ENCODE assay signal across 8 cellular contexts in genomic region chrX:119605739-119606507, GRCh38. TPM values are rescaled to one million over a fixed set of nuclear protein-coding genes. Genes with fewer than 3 reads are reported as not detected.
DNase-seq lines count a peak whose midpoint lies in the region; ATAC-seq, FAIRE-seq and TF ChIP-seq lines count a peak whose summit lies in the region.

NKRF (minus strand) TSS chrX:119606424.

- dilution Hi-C loops in keratinocyte (cut with MboI; ENCODE audit: extremely low pct_ligation_motif_present, low sequenced_read_pairs): no loop called here

- POLR2A ChIA-PET in WTC11 (lab: Charles Lee): interaction anchor here (0.5 to 0.9 kb wide), 3 partner anchors 137 to 629 kb away, joined by 3 to 8 read pairs (median 4); partner anchors contain the start of gene RPL39

- H3K36me3 Mint-ChIP-seq in WTC11: no peaks in the 10 kb centered on the region

- ATAC-seq in HG02970 (IDR thresholded peaks at IDR 0.05; ENCODE audit: low FRiP score, unreplicated experiment): peak; percentile 66
- ATAC-seq in WTC11: peak; percentile 77

- H3K9me1 ChIP-seq in keratinocyte (ENCODE audit: control insufficient read depth, extremely low read depth, insufficient read depth, low read length): no peaks in the 10 kb centered on the region

- H3K4me3 ChIP-seq in bronchial epithelial cell (ENCODE audit: low read depth, low read length) (peak within 1 kb of the TSS; percentile 89), keratinocyte (ENCODE audit: control insufficient read depth in 2 of 3, extremely low read depth in 1 of 3, insufficient read depth in 2 of 3, low read depth in 1 of 3, low read length in 3 of 3) (peak within 1 kb of the TSS; percentile 72 to 89 (median 78))

- peak within 1 kb of the TSS; percentile 86 for H3K27ac Mint-ChIP-seq in WTC11

- peak within 1 kb of the TSS; percentile 81 for H2AFZ ChIP-seq in keratinocyte (ENCODE audit: control insufficient read depth, low read length)

- H3K36me3 ChIP-seq in bronchial epithelial cell (ENCODE audit: control insufficient read depth, insufficient read depth, low read length) (no peaks in the 10 kb centered on the region), keratinocyte (ENCODE audit: control insufficient read depth in 2 of 2, extremely low read depth in 1 of 2, insufficient read depth in 2 of 2, low read length in 2 of 2) (peaks cover 0 to 3% of the 10 kb centered on the region in 2 experiments)

- peaks cover 39% of the 10 kb centered on the region for H3K79me2 ChIP-seq in keratinocyte (ENCODE audit: control insufficient read depth, insufficient read depth, low read length)

- H3K4me3 Mint-ChIP-seq in WTC11: peak within 1 kb of the TSS; percentile 81

- CTCF ChIA-PET in WTC11 (lab: Charles Lee): interaction anchor here (0.7 to 2.3 kb wide), 6 partner anchors 32 to 151 kb away, joined by 3 to 15 read pairs (median 6); partner anchors contain the start of gene UBE2A

- peak within 1 kb of the TSS; percentile 78 for H3K27ac ChIP-seq in keratinocyte (ENCODE audit: control insufficient read depth, insufficient read depth, low read length)

- H3K4me1 Mint-ChIP-seq in WTC11: peaks cover 20% of the 10 kb centered on the region

- H3K4me2 ChIP-seq in keratinocyte (ENCODE audit: control insufficient read depth, extremely low read depth, insufficient read depth, low read depth, low read length): peak within 1 kb of the TSS; percentile 87

- H4K20me1 ChIP-seq in keratinocyte (ENCODE audit: control insufficient read depth, extremely low read depth, insufficient read depth, low read length): no peaks in the 10 kb centered on the region

- peak within 1 kb of the TSS; percentile 87 for H3K9ac ChIP-seq in keratinocyte (ENCODE audit: control insufficient read depth, extremely low read depth, insufficient read depth, low read length)

- peaks cover 35% of the 10 kb centered on the region for H3K27me3 Mint-ChIP-seq in WTC11 (ENCODE audit: low read depth)

- H3K9me3 ChIP-seq in keratinocyte (ENCODE audit: control insufficient read depth, low read depth, low read length): no peaks in the 10 kb centered on the region

- FAIRE-seq in bronchial epithelial cell (lab: Jason Lieb, UNC) (no peak), keratinocyte (lab: Jason Lieb, UNC) (no peak)

- DNase-seq in NCI-H187 (lab: John Stamatoyannopoulos, UW) (peak; percentile 91 to 93), NCI-H187 treated with DMSO at 0.1 percent for 48 hours (lab: John Stamatoyannopoulos, UW) (no peak), NCI-H2029 treated with DMSO at 0.1 percent for 48 hours (lab: John Stamatoyannopoulos, UW) (peak; percentile 70), WTC11 (ENCODE audit: low spot score) (peak; percentile 85), bronchial epithelial cell (ENCODE audit: low read depth) (peak; percentile 2), keratinocyte (ENCODE audit: low read depth, low spot score) (no peak)
- DNase-seq in stimulated activated CD4-positive, alpha-beta T cell treated with anti-CD3 and anti-CD28 coated beads, Interleukin-15, amount 100 ng/mL, for 1 hour (ENCODE audit: low read depth in 1 of 2, low spot score in 1 of 2): peak; percentile 71 to 77

- TF ChIP-seq CTCF in WTC11 (IDR thresholded peaks at IDR 0.05): no peak
- no peak for TF ChIP-seq CTCF in bronchial epithelial cell (IDR thresholded peaks at IDR 0.05; ENCODE audit: insufficient read depth, low read length, severe bottlenecking)
- TF ChIP-seq CTCF in keratinocyte (optimal IDR thresholded peaks at IDR 0.05 in 1 of 3, IDR thresholded peaks at IDR 0.05 in 1 of 3, conservative IDR thresholded peaks at IDR 0.05 in 1 of 3; ENCODE audit: extremely low read depth in 1 of 3, insufficient read depth in 2 of 3, low read length in 3 of 3): peak in 1 of 3 experiments; percentile 6

- peaks cover 17% of the 10 kb centered on the region for H3K4me1 ChIP-seq in keratinocyte (ENCODE audit: control insufficient read depth, extremely low read depth, insufficient read depth, low read length)

- H3K27me3 ChIP-seq in bronchial epithelial cell (ENCODE audit: control insufficient read depth, insufficient read depth, low read length) (no peaks in the 10 kb centered on the region), keratinocyte (ENCODE audit: control insufficient read depth, extremely low read depth, insufficient read depth, low read length) (no peaks in the 10 kb centered on the region)

- no peaks in the 10 kb centered on the region for H3K9me3 Mint-ChIP-seq in WTC11

TF ChIP-seq in WTC11, 78 proteins besides CTCF, POLR2A, EP300 and RAD21:
- TF ChIP-seq SMAD3 (CRISPR knock-in tag; IDR thresholded peaks at IDR 0.05; ENCODE audit: borderline replicate concordance) (0 out of 2 replicates have a peak, but pooled peaks have one; percentile 27), MYBL2 (CRISPR knock-in tag; IDR thresholded peaks at IDR 0.05) (0 out of 2 replicates have a peak, but pooled peaks have one; percentile 25), JUN (CRISPR knock-in tag; IDR thresholded peaks at IDR 0.05) (0 out of 2 replicates have a peak, but pooled peaks have one; percentile 32), OVOL2 (CRISPR knock-in tag; IDR thresholded peaks at IDR 0.05; ENCODE audit: borderline replicate concordance) (no peak)
- TF ChIP-seq, protein P1, sequence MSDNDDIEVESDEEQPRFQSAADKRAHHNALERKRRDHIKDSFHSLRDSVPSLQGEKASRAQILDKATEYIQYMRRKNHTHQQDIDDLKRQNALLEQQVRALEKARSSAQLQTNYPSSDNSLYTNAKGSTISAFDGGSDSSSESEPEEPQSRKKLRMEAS (CRISPR knock-in tag; IDR thresholded peaks at IDR 0.05): peak; percentile 70
- TF ChIP-seq, protein P2, sequence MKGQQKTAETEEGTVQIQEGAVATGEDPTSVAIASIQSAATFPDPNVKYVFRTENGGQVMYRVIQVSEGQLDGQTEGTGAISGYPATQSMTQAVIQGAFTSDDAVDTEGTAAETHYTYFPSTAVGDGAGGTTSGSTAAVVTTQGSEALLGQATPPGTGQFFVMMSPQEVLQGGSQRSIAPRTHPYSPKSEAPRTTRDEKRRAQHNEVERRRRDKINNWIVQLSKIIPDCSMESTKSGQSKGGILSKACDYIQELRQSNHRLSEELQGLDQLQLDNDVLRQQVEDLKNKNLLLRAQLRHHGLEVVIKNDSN (CRISPR knock-in tag; IDR thresholded peaks at IDR 0.05): peak; percentile 27; the same call in 1 of the 2 replicates
TF ChIP-seq in WTC11: peak in this region for 5.

RNA-seq across cellular contexts. Expression of gene NKRF, which starts in this region (rescaled TPM):
- 13.0 to 15.0 TPM (median 13.6 TPM) in 3 replicates for total RNA-seq in WTC11 (2021)
- 3.5 and 5.8 TPM in 2 replicates for total RNA-seq in bronchial epithelial cell
- 6.8 to 11.0 TPM (median 10.6 TPM) in 3 replicates for polyA plus RNA-seq in keratinocyte
- 8.5 TPM for polyA plus RNA-seq in keratinocyte (2011; ENCODE audit: low read depth)
- polyA plus RNA-seq in keratinocyte (2011; cell fraction: cytosol; rRNA removed): 6.3 and 11.3 TPM in 2 replicates
- 15.0 and 20.5 TPM in 2 replicates for polyA plus RNA-seq in keratinocyte (2011; cell fraction: nucleus; rRNA removed)
- 8.1 and 10.5 TPM in 2 replicates for polyA plus RNA-seq in keratinocyte (2012; ENCODE audit: low replicate concordance)
- 3.0 to 9.5 TPM (median 5.0 TPM) in 3 replicates for polyA minus RNA-seq in keratinocyte
- 10.4 TPM for polyA minus RNA-seq in keratinocyte (2011; cell fraction: cytosol; rRNA and poly(A)+ RNA removed)
- polyA minus RNA-seq in keratinocyte (2011; cell fraction: nucleus; rRNA and poly(A)+ RNA removed): 10.3 and 18.1 TPM in 2 replicates

Comparison
In these comparisons a context has a peak if more than half of its experiments do, and no peak if none do; other contexts are left out.
1. DNase-seq: peak in NCI-H187 (2 of 2), NCI-H2029 treated with DMSO at 0.1 percent for 48 hours (single experiment), WTC11 (single experiment), bronchial epithelial cell (single experiment) and stimulated activated CD4-positive, alpha-beta T cell treated with anti-CD3 and anti-CD28 coated beads, Interleukin-15, amount 100 ng/mL, for 1 hour (2 of 2); none in NCI-H187 treated with DMSO at 0.1 percent for 48 hours (single experiment) and keratinocyte (single experiment).